ENCODE assay signal across 13 cellular contexts in genomic region chr14:99378782-99379214, GRCh38.
A peak's percentile ranks its signal among the peaks of the same experiment; 100 is the strongest.
DNase-seq lines count a peak whose midpoint lies in the region; ATAC-seq and TF ChIP-seq lines count a peak whose summit lies in the region.
"Had no signal": no experiment of that assay in that cellular context is flagged by ENCODE, and none has a peak within 500 bp of the region (broad histone marks: within the 10 kb centered on the region; RNA-seq: fewer than 3 reads in every experiment).

No MANE protein-coding gene starts in this region.

- ATAC-seq in left lobe of liver (no peak), GM18498 (IDR thresholded peaks at IDR 0.05; ENCODE audit: unreplicated experiment) (no peak), GM19035 (IDR thresholded peaks at IDR 0.05; ENCODE audit: unreplicated experiment) (no peak), psoas muscle (no peak)

- no peaks in the 10 kb centered on the region for H3F3A ChIP-seq in GM23248 (ENCODE audit: insufficient read depth)

- peak; percentile 51 for DNase-seq in A172 (ENCODE audit: low spot score)
- peak; percentile 63 for DNase-seq in GM23248
- peak; percentile 64 for DNase-seq in RPMI7951 (ENCODE audit: low read depth)
- peak; percentile 41 for DNase-seq in hepatocyte (ENCODE audit: low spot score)
- no peak for DNase-seq in left lobe of liver (ENCODE audit: low spot score)
- DNase-seq in psoas muscle: no peak
- DNase-seq: dermis blood vessel endothelial cell; Kasumi-1; OCI-M1; stimulated activated naive CD4-positive, alpha-beta T cell had no signal

- H3K9me3 ChIP-seq in GM23248 (ENCODE audit: low read depth) (no peaks in the 10 kb centered on the region), hepatocyte (ENCODE audit: low read depth) (no peaks in the 10 kb centered on the region), psoas muscle (no peaks in the 10 kb centered on the region)

- no peaks in the 10 kb centered on the region for H3K36me3 ChIP-seq in GM23248 (ENCODE audit: low read depth)
- no peaks in the 10 kb centered on the region for H3K36me3 ChIP-seq in hepatocyte (replicated peaks; ENCODE audit: insufficient read depth, low read depth)
- no peaks in the 10 kb centered on the region for H3K36me3 ChIP-seq in psoas muscle (ENCODE audit: insufficient read depth in 1 of 2, low read depth in 1 of 2)

- H3K4me1 ChIP-seq in GM23248 (ENCODE audit: insufficient read depth) (no peaks in the 10 kb centered on the region), hepatocyte (ENCODE audit: insufficient read depth) (no peaks in the 10 kb centered on the region), psoas muscle (no peaks in the 10 kb centered on the region)

- H3K4me3 ChIP-seq in GM23248: no peak overlapping the region
- H3K4me3 ChIP-seq in hepatocyte: no peak overlapping the region
- no peak overlapping the region for H3K4me3 ChIP-seq in psoas muscle

- H3K4me2 ChIP-seq in GM23248 (ENCODE audit: unreplicated experiment) (peak overlapping the region; percentile 3), hepatocyte (no peak overlapping the region)

- intact Hi-C loops in psoas muscle (cut with DNase I): no loop called here

- H3K27ac ChIP-seq in GM23248 (no peak overlapping the region), hepatocyte (no peak overlapping the region), psoas muscle (no peak overlapping the region)
- H3K27ac ChIP-seq: VCaP had no signal

- H2AFZ ChIP-seq in GM23248: 0 out of 2 replicates have a peak overlapping the region, but pooled peaks have one; percentile 36
- H2AFZ ChIP-seq in hepatocyte: peak overlapping the region; percentile 20

- H3K27me3 ChIP-seq in GM23248 (replicated peaks; ENCODE audit: insufficient read depth) (0 out of 2 replicates have a peak, but pooled peaks cover 7% of the 10 kb centered on the region), hepatocyte (no peaks in the 10 kb centered on the region), psoas muscle (ENCODE audit: insufficient read depth in 3 of 3, low read length in 2 of 3) (peaks cover 0 to 22% (median 4%) of the 10 kb centered on the region in 3 donors)

- WGBS in GM23248 (ENCODE audit: low coverage in 1 of 2, low lambda C conversion rate in 2 of 2, missing lambda C conversion rate in 2 of 2), 2 experiments: 6% methylated on average over 9 of the region's 9 CpGs
- WGBS in hepatocyte (ENCODE audit: low lambda C conversion rate, missing lambda C conversion rate): 56% methylated on average over 9 of the region's 9 CpGs
- 50 to 61% (median 51%) methylated on average over 9 of the region's 9 CpGs for WGBS in psoas muscle, 3 donors

- no peaks in the 10 kb centered on the region for H4K20me1 ChIP-seq in GM23248 (ENCODE audit: insufficient read depth)
- no peaks in the 10 kb centered on the region for H4K20me1 ChIP-seq in hepatocyte (ENCODE audit: insufficient read depth, poor library complexity, severe bottlenecking)

- H3K9ac ChIP-seq in GM23248: no peak overlapping the region

- H3K9me2 ChIP-seq in GM23248 (ENCODE audit: insufficient read depth) (no peaks in the 10 kb centered on the region), hepatocyte (replicated peaks; ENCODE audit: insufficient read depth) (no peaks in the 10 kb centered on the region)

- in situ Hi-C loops in GM23248 (cut with MboI): no loop called here

- no peaks in the 10 kb centered on the region for H3K79me2 ChIP-seq in GM23248 (ENCODE audit: insufficient read depth)
- no peaks in the 10 kb centered on the region for H3K79me2 ChIP-seq in hepatocyte

- TF ChIP-seq CTCF in hepatocyte (IDR thresholded peaks at IDR 0.05; ENCODE audit: poor library complexity) (no peak), psoas muscle (IDR thresholded peaks at IDR 0.05) (no peak)

Comparison
In these comparisons a context has a peak if more than half of its experiments do, and no peak if none do; other contexts are left out.
1. DNase-seq: peak in A172 (single experiment), GM23248 (single experiment), RPMI7951 (single experiment) and hepatocyte (single experiment); none in left lobe of liver (single experiment) and psoas muscle (0 of 2).